In the genomic region with DNA sequence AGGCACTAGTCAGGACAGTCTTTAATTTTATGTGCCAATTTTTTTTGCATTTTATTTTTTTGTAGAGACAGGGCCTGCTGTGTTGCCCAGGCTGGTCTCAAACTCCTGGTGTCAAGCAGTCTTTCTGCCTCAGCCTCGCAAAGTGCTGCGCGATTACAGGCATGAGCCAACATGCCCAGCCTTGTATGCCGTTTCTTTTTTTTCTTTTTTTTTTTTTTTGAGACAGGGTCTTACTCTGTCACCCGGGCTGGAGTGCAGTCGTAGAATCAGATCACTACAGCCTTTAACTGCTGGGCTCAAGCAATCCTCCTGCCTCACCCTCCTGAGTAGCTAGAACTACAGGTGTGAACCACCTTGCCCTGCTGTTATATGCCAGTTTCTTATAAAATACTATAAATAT, we compare ENCODE assay signal across 16 cellular contexts. TPM values are rescaled to one million over a fixed set of nuclear protein-coding genes. Genes with fewer than 3 reads are reported as not detected.
DNase-seq lines count a peak whose midpoint lies in the region; ATAC-seq and TF ChIP-seq lines count a peak whose summit lies in the region.
"Had no signal": no experiment of that assay in that cellular context is flagged by ENCODE, and none has a peak within 500 bp of the region (broad histone marks: within the 10 kb centered on the region; RNA-seq: fewer than 3 reads in every experiment).

No MANE protein-coding gene starts in this region.

- H3K27ac Mint-ChIP-seq in MCF 10A (ENCODE audit: low read depth, unreplicated experiment) (peak overlapping the region; percentile 63), endothelial cell (ENCODE audit: unreplicated experiment) (peak overlapping the region; percentile 9)
- H3K27ac Mint-ChIP-seq: CD4-positive, CD25-positive, alpha-beta regulatory T cell had no signal

- H3K27me3 ChIP-seq in breast epithelium (no peaks in the 10 kb centered on the region), smooth muscle cell (ENCODE audit: low read depth) (no peaks in the 10 kb centered on the region), tibial nerve (no peaks in the 10 kb centered on the region), aorta (ENCODE audit: control insufficient read depth in 1 of 2, insufficient read depth in 2 of 2, low read length in 1 of 2) (no peaks in the 10 kb centered on the region)
- H3K27me3 ChIP-seq: BLaER1 treated with 17β-estradiol and CSF1 and Interleukin-3, amounts not matched to agents 10 nM and 100 nM had no signal

- no peaks in the 10 kb centered on the region for H3F3A ChIP-seq in smooth muscle cell (ENCODE audit: low read depth)

- H3K9ac ChIP-seq in smooth muscle cell (ENCODE audit: low read depth): no peak overlapping the region
- H3K9ac ChIP-seq: BLaER1 treated with 17β-estradiol and CSF1 and Interleukin-3, amounts not matched to agents 10 nM and 100 nM; GM23248 had no signal

- DNase-seq in MCF 10A (ENCODE audit: unreplicated experiment) (no peak), breast epithelium (ENCODE audit: low spot score in 2 of 2) (no peak), NCI-H2171 treated with DMSO at 0.1 percent for 48 hours (lab: John Stamatoyannopoulos, UW) (peak; percentile 67), endothelial cell (ENCODE audit: low spot score) (no peak), smooth muscle cell (lab: John Stamatoyannopoulos, UW; ENCODE audit: unreplicated experiment) (no peak), tibial nerve (ENCODE audit: low spot score in 2 of 2) (no peak), aorta (no peak)
- no peak for DNase-seq in effector CD8-positive, alpha-beta T cell (lab: John Stamatoyannopoulos, UW)
- DNase-seq: 8988T; CD4-positive, CD25-positive, alpha-beta regulatory T cell; DMS53; GF-D8; GM23248 had no signal

- no peak for ATAC-seq in aorta (ENCODE audit: low FRiP score)
- ATAC-seq: HCT116, HepG2 had no signal

- no TSS peak for BruUV-seq in MCF 10A (replicated peaks; lab: Mats Ljungman, UMichigan)

- H3K4me1 ChIP-seq in breast epithelium: no peaks in the 10 kb centered on the region
- H3K4me1 ChIP-seq in smooth muscle cell (ENCODE audit: low read depth): no peaks in the 10 kb centered on the region
- no peaks in the 10 kb centered on the region for H3K4me1 ChIP-seq in tibial nerve
- H3K4me1 ChIP-seq in aorta (ENCODE audit: control insufficient read depth in 1 of 2, insufficient read depth in 2 of 2, low read length in 2 of 2): no peaks in the 10 kb centered on the region
- H3K4me1 ChIP-seq: BLaER1 treated with 17β-estradiol and CSF1 and Interleukin-3, amounts not matched to agents 10 nM and 100 nM had no signal

- no peaks in the 10 kb centered on the region for H3K9me3 Mint-ChIP-seq in MCF 10A (ENCODE audit: unreplicated experiment)
- H3K9me3 Mint-ChIP-seq in endothelial cell (ENCODE audit: unreplicated experiment): no peaks in the 10 kb centered on the region

- H3K27ac ChIP-seq in breast epithelium (no peak overlapping the region), smooth muscle cell (ENCODE audit: low read depth) (peak overlapping the region; percentile 21), tibial nerve (no peak overlapping the region), aorta (ENCODE audit: low read depth in 1 of 2, low read length in 2 of 2) (no peak overlapping the region)
- H3K27ac ChIP-seq: BLaER1 treated with 17β-estradiol and CSF1 and Interleukin-3, amounts not matched to agents 10 nM and 100 nM; GM23248 had no signal

- CTCF ChIA-PET in MCF 10A (lab: Yijun Ruan, JAX): interaction anchor here (1.2 kb wide), 1 partner anchor 28 kb away, joined by 3 read pairs; no protein-coding TSS in a partner anchor

- no peak overlapping the region for H3K4me3 Mint-ChIP-seq in MCF 10A (ENCODE audit: unreplicated experiment)
- H3K4me3 Mint-ChIP-seq in endothelial cell (ENCODE audit: unreplicated experiment): no peak overlapping the region
- H3K4me3 Mint-ChIP-seq: CD4-positive, CD25-positive, alpha-beta regulatory T cell had no signal

- no peak overlapping the region for H3K4me3 ChIP-seq in breast epithelium
- no peak overlapping the region for H3K4me3 ChIP-seq in smooth muscle cell
- H3K4me3 ChIP-seq in tibial nerve: no peak overlapping the region
- H3K4me3 ChIP-seq in aorta (ENCODE audit: low read length in 2 of 2): no peak overlapping the region
- H3K4me3 ChIP-seq: BLaER1 treated with 17β-estradiol and CSF1 and Interleukin-3, amounts not matched to agents 10 nM and 100 nM; GM23248 had no signal

- H2AFZ ChIP-seq in smooth muscle cell (ENCODE audit: low read depth): no peak overlapping the region
- H2AFZ ChIP-seq: GM23248 had no signal

- TF ChIP-seq CTCF in MCF 10A (IDR thresholded peaks at IDR 0.05; ENCODE audit: unreplicated experiment) (no peak), breast epithelium (IDR thresholded peaks at IDR 0.05) (no peak), endothelial cell (IDR thresholded peaks at IDR 0.05; ENCODE audit: unreplicated experiment) (no peak), smooth muscle cell (IDR thresholded peaks at IDR 0.05; ENCODE audit: borderline replicate concordance, insufficient read depth, poor library complexity, severe bottlenecking) (no peak), tibial nerve (IDR thresholded peaks at IDR 0.05) (no peak)

- peaks cover 2% of the 10 kb centered on the region for H4K20me1 ChIP-seq in smooth muscle cell (ENCODE audit: low read depth)

- H3K36me3 ChIP-seq in breast epithelium: no peaks in the 10 kb centered on the region
- peaks cover 29% of the 10 kb centered on the region for H3K36me3 ChIP-seq in smooth muscle cell (ENCODE audit: low read depth)
- H3K36me3 ChIP-seq in tibial nerve: peaks cover 0 to 87% (median 21%) of the 10 kb centered on the region in 3 donors
- no peaks in the 10 kb centered on the region for H3K36me3 ChIP-seq in aorta (ENCODE audit: control insufficient read depth in 1 of 2, insufficient read depth in 2 of 2, low read length in 1 of 2)

- peaks cover 92% of the 10 kb centered on the region for H3K36me3 Mint-ChIP-seq in MCF 10A (ENCODE audit: insufficient read depth, unreplicated experiment)
- peaks cover 34% of the 10 kb centered on the region for H3K36me3 Mint-ChIP-seq in endothelial cell (ENCODE audit: low read depth, unreplicated experiment)

- H3K27me3 Mint-ChIP-seq in MCF 10A (ENCODE audit: insufficient read depth, unreplicated experiment): no peaks in the 10 kb centered on the region
- H3K27me3 Mint-ChIP-seq in endothelial cell (ENCODE audit: unreplicated experiment): no peaks in the 10 kb centered on the region
- H3K27me3 Mint-ChIP-seq: CD4-positive, CD25-positive, alpha-beta regulatory T cell had no signal

- 76% methylated on average over 6 of the region's 6 CpGs for WGBS in smooth muscle cell (ENCODE audit: low lambda C conversion rate)
- 90 to 93% methylated on average over 6 of the region's 6 CpGs for WGBS in tibial nerve, 2 donors
- 88 to 89% methylated on average over 6 of the region's 6 CpGs for WGBS in aorta, 2 donors

- TF ChIP-seq POLR2A in breast epithelium (IDR thresholded peaks at IDR 0.05) (no peak), tibial nerve (IDR thresholded peaks at IDR 0.05) (no peak)

- intact Hi-C loops in MCF 10A (cut with micrococcal nuclease): no loop called here
- intact Hi-C loops in breast epithelium (cut with DNase I; ENCODE audit: low total_unique reads): no loop called here
- intact Hi-C loops in aorta (cut with DNase I): no loop called here

- no peak for TF ChIP-seq EP300 in tibial nerve (IDR thresholded peaks at IDR 0.05)

- POLR2A ChIA-PET in MCF 10A (lab: Yijun Ruan, JAX): interaction anchor here (0.9 kb wide), 1 partner anchor 27 kb away, joined by 3 read pairs; a partner anchor contains a TSS

- H3K9me3 ChIP-seq in breast epithelium: no peaks in the 10 kb centered on the region
- H3K9me3 ChIP-seq in smooth muscle cell (replicated peaks; ENCODE audit: low read depth): no peaks in the 10 kb centered on the region
- no peaks in the 10 kb centered on the region for H3K9me3 ChIP-seq in tibial nerve
- H3K9me3 ChIP-seq in aorta (ENCODE audit: control insufficient read depth, low read length): no peaks in the 10 kb centered on the region

- H3K4me1 Mint-ChIP-seq in MCF 10A (ENCODE audit: insufficient read depth, unreplicated experiment): no peaks in the 10 kb centered on the region
- no peaks in the 10 kb centered on the region for H3K4me1 Mint-ChIP-seq in endothelial cell (ENCODE audit: unreplicated experiment)

- no peak overlapping the region for H3K4me2 ChIP-seq in smooth muscle cell
- H3K4me2 ChIP-seq: BLaER1 treated with 17β-estradiol and CSF1 and Interleukin-3, amounts not matched to agents 10 nM and 100 nM had no signal

- H3K79me2 ChIP-seq in smooth muscle cell (ENCODE audit: low read depth): no peaks in the 10 kb centered on the region

RNA-seq across cellular contexts. Expression of a gene that starts 26.4 kb away (rescaled TPM):
- total RNA-seq in MCF 10A (2022) (10.5 and 14.1 TPM in 2 replicates), breast epithelium (1 to 10 TPM; 4.3 to 5.3 (median 4.8) TPM), endothelial cell (ENCODE audit: unreplicated experiment) (6.3 TPM), smooth muscle cell (7.5 and 10.3 TPM in 2 replicates), tibial nerve (1 to 10 TPM in 3 of 4 donors, under 1 TPM in 1; 0.78 to 3.3 (median 1.9) TPM), aorta (1 to 10 TPM; 1.5 to 2.6 TPM)
- polyA plus RNA-seq in smooth muscle cell (4.2 and 7.5 TPM in 2 replicates), aorta (1 to 10 TPM; 1.5 to 6.9 TPM)

RNA-seq across cellular contexts. Expression of a gene that starts 26.7 kb away (rescaled TPM):
- 25.4 and 28.4 TPM in 2 replicates for total RNA-seq in MCF 10A (2022)
- 10 to 100 TPM in 1 of 3 donors, 1 to 10 TPM in 2; 5.6 to 10.1 (median 7.9) TPM for total RNA-seq in breast epithelium
- 11.4 TPM for total RNA-seq in endothelial cell (ENCODE audit: unreplicated experiment)
- total RNA-seq in smooth muscle cell: 16.8 and 22.5 TPM in 2 replicates
- 10.3 and 11.9 TPM in 2 replicates for polyA plus RNA-seq in smooth muscle cell
- total RNA-seq in tibial nerve: 1 to 10 TPM; 2.7 to 7.6 (median 4.1) TPM
- 1 to 10 TPM; 7.4 to 9.4 TPM for total RNA-seq in aorta
- 10 to 100 TPM; 10.3 to 15.5 TPM for polyA plus RNA-seq in aorta

RNA-seq across cellular contexts. Expression of a gene that starts 27.6 kb away (rescaled TPM):
- total RNA-seq in MCF 10A (2022) (41.3 and 44.4 TPM in 2 replicates), breast epithelium (10 to 100 TPM; 26.9 to 36.6 (median 35.7) TPM), endothelial cell (ENCODE audit: unreplicated experiment) (39.1 TPM), smooth muscle cell (50.1 and 67.7 TPM in 2 replicates), tibial nerve (10 to 100 TPM; 28.0 to 37.4 (median 30.8) TPM), aorta (10 to 100 TPM; 26.0 to 27.8 TPM)
- polyA plus RNA-seq in smooth muscle cell (15.3 and 18.4 TPM in 2 replicates), aorta (10 to 100 TPM in 1 of 2 donors, 1 to 10 TPM in 1; 6.5 to 13.6 TPM)

RNA-seq across cellular contexts. Expression of a gene that starts 27.8 kb away (rescaled TPM):
- 30.4 and 38.4 TPM in 2 replicates for total RNA-seq in MCF 10A (2022)
- total RNA-seq in breast epithelium: 10 to 100 TPM; 22.2 to 39.7 (median 26.5) TPM
- 24.0 TPM for total RNA-seq in endothelial cell (ENCODE audit: unreplicated experiment)
- total RNA-seq in smooth muscle cell: 30.8 and 41.9 TPM in 2 replicates
- 14.1 and 19.0 TPM in 2 replicates for polyA plus RNA-seq in smooth muscle cell
- total RNA-seq in tibial nerve: 10 to 100 TPM; 19.4 to 63.8 (median 40.2) TPM
- 10 to 100 TPM; 25.1 to 29.4 TPM for total RNA-seq in aorta
- polyA plus RNA-seq in aorta: 10 to 100 TPM in 1 of 2 donors, 1 to 10 TPM in 1; 1.5 to 10.9 TPM
